30 cellular contexts compared by ENCODE assay signal in the genomic region with DNA sequence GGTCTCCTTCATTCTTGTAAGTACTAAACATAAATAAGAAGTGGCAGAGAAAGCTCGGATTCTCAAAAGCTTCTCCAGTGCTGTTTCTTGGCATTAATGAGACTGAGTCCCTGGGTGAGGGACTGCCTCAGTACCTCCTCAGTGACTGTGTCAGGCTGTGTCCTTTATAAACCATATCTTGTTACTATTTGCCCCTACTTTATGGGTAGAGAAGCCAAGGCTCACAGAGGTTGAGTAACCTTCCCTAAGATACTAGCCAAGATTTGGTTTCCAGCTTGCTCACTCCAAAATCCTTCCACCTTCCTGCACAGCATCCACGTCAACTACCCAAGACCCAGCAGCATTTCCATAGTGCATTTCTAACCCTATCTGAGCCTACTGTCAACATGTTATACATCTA. TPM values are rescaled to one million over a fixed set of nuclear protein-coding genes. Genes with fewer than 3 reads are reported as not detected.
A peak's percentile ranks its signal among the peaks of the same experiment; 100 is the strongest.
DNase-seq lines count a peak whose midpoint lies in the region; ATAC-seq and TF ChIP-seq lines count a peak whose summit lies in the region.
"Had no signal": no experiment of that assay in that cellular context is flagged by ENCODE, and none has a peak within 500 bp of the region (broad histone marks: within the 10 kb centered on the region; RNA-seq: fewer than 3 reads in every experiment).

No MANE protein-coding gene starts in this region.

- intact Hi-C loops in activated CD4-positive, alpha-beta T cell treated with anti-CD3 and anti-CD28 coated beads, Interleukin-2, amount 10 ng/mL, durations not matched to agents 24 days and 14 days (cut with micrococcal nuclease), result loop anchor here (10.0 kb wide), 1 partner anchor 479 kb away; a partner anchor contains a TSS
- intact Hi-C loops in heart right ventricle (cut with DNase I), result loop anchor here in 4 of 10 donors (10.0 kb wide), 3 partner anchors 209 to 599 kb away; a partner anchor contains a TSS
- intact Hi-C loops in thyroid gland (cut with DNase I), result no loop called here
- intact Hi-C loops in right lobe of liver (cut with DNase I), result no loop called here

- H3K4me1 ChIP-seq in heart right ventricle (peaks cover 0 to 14% (median 0%) of the 10 kb centered on the region in 9 donors), osteoblast (ENCODE audit: insufficient read depth, low read length) (peaks cover 25% of the 10 kb centered on the region), thyroid gland (peaks cover 13 to 19% of the 10 kb centered on the region in 2 donors), right lobe of liver (no peaks in the 10 kb centered on the region), upper lobe of left lung (no peaks in the 10 kb centered on the region)
- H3K4me1 ChIP-seq: adrenal gland, stomach, transverse colon had no signal

- WGBS in heart right ventricle, 2 donors, result 64 to 72% methylated on average over 2 of the region's 2 CpGs
- WGBS in thyroid gland, 2 donors, result 46 to 49% methylated on average over 2 of the region's 2 CpGs
- WGBS in right lobe of liver (ENCODE audit: insufficient coverage, low coverage, low lambda C conversion rate, missing lambda C conversion rate), result 75% methylated on average over 2 of the region's 2 CpGs
- WGBS in upper lobe of left lung, 2 donors, result 80 to 87% methylated on average over 2 of the region's 2 CpGs

- H3K4me2 ChIP-seq in osteoblast (ENCODE audit: insufficient read depth, low read length), result no peak overlapping the region

- no peak overlapping the region for H3K4me3 Mint-ChIP-seq in activated CD4-positive, alpha-beta T cell treated with anti-CD3 and anti-CD28 coated beads, Interleukin-2, amount 10 ng/mL, durations not matched to agents 24 days and 14 days
- no peak overlapping the region for H3K4me3 Mint-ChIP-seq in activated CD4-positive, alpha-beta T cell treated with anti-CD3 and anti-CD28 coated beads, Interleukin-2, amount 10 ng/mL, durations not matched to agents 7 days and 5 days
- no peak overlapping the region for H3K4me3 Mint-ChIP-seq in glutamatergic neuron (ENCODE audit: unreplicated experiment)
- H3K4me3 Mint-ChIP-seq: activated CD4-positive, alpha-beta memory T cell treated with anti-CD3 and anti-CD28 coated beads, Interleukin-2, amount 10 ng/mL, durations not matched to agents 7 days and 5 days; activated naive CD4-positive, alpha-beta T cell treated with anti-CD3 and anti-CD28 coated beads, Interleukin-2, amount 10 ng/mL, durations not matched to agents 7 days and 5 days; CD14-positive monocyte; natural killer cell treated with Interleukin-12 subunit alpha and Interleukin-12 subunit beta and Interleukin-15 and Interleukin-18, amount 100 ng/mL, for 72 hours; T-helper 17 cell had no signal

- H3K27me3 ChIP-seq in heart right ventricle, result no peaks in the 10 kb centered on the region
- no peaks in the 10 kb centered on the region for H3K27me3 ChIP-seq in osteoblast (ENCODE audit: insufficient read depth, low read length)
- H3K27me3 ChIP-seq in thyroid gland, result no peaks in the 10 kb centered on the region
- no peaks in the 10 kb centered on the region for H3K27me3 ChIP-seq in right lobe of liver
- H3K27me3 ChIP-seq in upper lobe of left lung, result no peaks in the 10 kb centered on the region
- H3K27me3 ChIP-seq: adrenal gland, ovary, stomach, transverse colon had no signal

- no peaks in the 10 kb centered on the region for H3K9me3 Mint-ChIP-seq in activated CD4-positive, alpha-beta T cell treated with anti-CD3 and anti-CD28 coated beads, Interleukin-2, amount 10 ng/mL, durations not matched to agents 24 days and 14 days
- no peaks in the 10 kb centered on the region for H3K9me3 Mint-ChIP-seq in activated CD4-positive, alpha-beta T cell treated with anti-CD3 and anti-CD28 coated beads, Interleukin-2, amount 10 ng/mL, durations not matched to agents 7 days and 5 days
- peaks cover 2% of the 10 kb centered on the region for H3K9me3 Mint-ChIP-seq in glutamatergic neuron (ENCODE audit: unreplicated experiment)
- H3K9me3 Mint-ChIP-seq: activated CD4-positive, alpha-beta memory T cell treated with anti-CD3 and anti-CD28 coated beads, Interleukin-2, amount 10 ng/mL, durations not matched to agents 7 days and 5 days; activated naive CD4-positive, alpha-beta T cell treated with anti-CD3 and anti-CD28 coated beads, Interleukin-2, amount 10 ng/mL, durations not matched to agents 7 days and 5 days had no signal

- peaks cover 13% of the 10 kb centered on the region for H3K27me3 Mint-ChIP-seq in activated CD4-positive, alpha-beta T cell treated with anti-CD3 and anti-CD28 coated beads, Interleukin-2, amount 10 ng/mL, durations not matched to agents 24 days and 14 days
- H3K27me3 Mint-ChIP-seq in activated CD4-positive, alpha-beta T cell treated with anti-CD3 and anti-CD28 coated beads, Interleukin-2, amount 10 ng/mL, durations not matched to agents 7 days and 5 days, result peaks cover 6% of the 10 kb centered on the region
- H3K27me3 Mint-ChIP-seq in glutamatergic neuron (ENCODE audit: unreplicated experiment), result no peaks in the 10 kb centered on the region

- DNase-seq in activated CD4-positive, alpha-beta T cell treated with anti-CD3 and anti-CD28 coated beads, Interleukin-2, amount 10 ng/mL, durations not matched to agents 24 days and 14 days, result peak; percentile 27
- no peak for DNase-seq in activated CD4-positive, alpha-beta T cell treated with anti-CD3 and anti-CD28 coated beads, Interleukin-2, amount 10 ng/mL, durations not matched to agents 7 days and 5 days
- DNase-seq in heart right ventricle (no peak), osteoblast (ENCODE audit: insufficient read length, low spot score, missing footprints) (no peak), thyroid gland (no peak), glutamatergic neuron (no peak), right lobe of liver (no peak), upper lobe of left lung (no peak)
- DNase-seq: 8988T; activated CD4-positive, alpha-beta memory T cell treated with anti-CD3 and anti-CD28 coated beads, Interleukin-2, amount 10 ng/mL, durations not matched to agents 7 days and 5 days; activated CD4-positive, CD25-positive, alpha-beta regulatory T cell treated with anti-CD3 and anti-CD28 coated beads, Interleukin-2, amount 50 U/mL, for 72 hours; activated CD8-positive, alpha-beta memory T cell treated with anti-CD3 and anti-CD28 coated beads, Interleukin-2, amount 50 U/mL, for 48 hours; activated naive CD4-positive, alpha-beta T cell treated with anti-CD3 and anti-CD28 coated beads, Interleukin-2, amount 10 ng/mL, durations not matched to agents 7 days and 5 days; adrenal gland; effector CD4-positive, alpha-beta T cell; KBM-7; NCI-H1092 treated with DMSO at 0.1 percent for 48 hours; NCI-H187; ovary; retina; RPMI8226; stimulated activated CD4-positive, alpha-beta T cell treated with anti-CD3 and anti-CD28 coated beads, Interleukin-4, amount 100 ng/mL, for 1 hour; stomach; T-helper 17 cell; transverse colon had no signal

- H3K4me1 Mint-ChIP-seq in activated CD4-positive, alpha-beta T cell treated with anti-CD3 and anti-CD28 coated beads, Interleukin-2, amount 10 ng/mL, durations not matched to agents 24 days and 14 days, result peaks cover 5% of the 10 kb centered on the region
- H3K4me1 Mint-ChIP-seq in activated CD4-positive, alpha-beta T cell treated with anti-CD3 and anti-CD28 coated beads, Interleukin-2, amount 10 ng/mL, durations not matched to agents 7 days and 5 days, result peaks cover 7% of the 10 kb centered on the region
- no peaks in the 10 kb centered on the region for H3K4me1 Mint-ChIP-seq in glutamatergic neuron (ENCODE audit: low read depth, unreplicated experiment)

- H4K20me1 ChIP-seq in osteoblast (ENCODE audit: insufficient read depth, low read length), result no peaks in the 10 kb centered on the region

- H3K27ac ChIP-seq in heart right ventricle, result peak overlapping the region in 7 of 10 donors; percentile 27 to 58 (median 44)
- peak overlapping the region; percentile 2 for H3K27ac ChIP-seq in osteoblast (ENCODE audit: low read depth, low read length)
- H3K27ac ChIP-seq in thyroid gland, result peak overlapping the region; percentile 51 to 55 (median 52)
- H3K27ac ChIP-seq in right lobe of liver, result no peak overlapping the region
- H3K27ac ChIP-seq in upper lobe of left lung, result no peak overlapping the region
- H3K27ac ChIP-seq: adrenal gland, ovary, SK-N-MC, stomach, transverse colon had no signal

- no peak for TF ChIP-seq POLR2A in thyroid gland (IDR thresholded peaks at IDR 0.05)
- no peak for TF ChIP-seq POLR2A in right lobe of liver (IDR thresholded peaks at IDR 0.05)
- no peak for TF ChIP-seq POLR2A in upper lobe of left lung (IDR thresholded peaks at IDR 0.05)

- H3K27ac Mint-ChIP-seq in activated CD4-positive, alpha-beta T cell treated with anti-CD3 and anti-CD28 coated beads, Interleukin-2, amount 10 ng/mL, durations not matched to agents 24 days and 14 days, result no peak overlapping the region
- H3K27ac Mint-ChIP-seq in activated CD4-positive, alpha-beta T cell treated with anti-CD3 and anti-CD28 coated beads, Interleukin-2, amount 10 ng/mL, durations not matched to agents 7 days and 5 days, result no peak overlapping the region
- no peak overlapping the region for H3K27ac Mint-ChIP-seq in glutamatergic neuron (ENCODE audit: unreplicated experiment)
- H3K27ac Mint-ChIP-seq: activated CD4-positive, alpha-beta memory T cell treated with anti-CD3 and anti-CD28 coated beads, Interleukin-2, amount 10 ng/mL, durations not matched to agents 7 days and 5 days; activated naive CD4-positive, alpha-beta T cell treated with anti-CD3 and anti-CD28 coated beads, Interleukin-2, amount 10 ng/mL, durations not matched to agents 7 days and 5 days; CD14-positive monocyte; natural killer cell treated with Interleukin-12 subunit alpha and Interleukin-12 subunit beta and Interleukin-15 and Interleukin-18, amount 100 ng/mL, for 72 hours; T-helper 17 cell had no signal

- H3K36me3 Mint-ChIP-seq in activated CD4-positive, alpha-beta T cell treated with anti-CD3 and anti-CD28 coated beads, Interleukin-2, amount 10 ng/mL, durations not matched to agents 24 days and 14 days (ENCODE audit: low read depth), result peaks cover 2% of the 10 kb centered on the region
- no peaks in the 10 kb centered on the region for H3K36me3 Mint-ChIP-seq in activated CD4-positive, alpha-beta T cell treated with anti-CD3 and anti-CD28 coated beads, Interleukin-2, amount 10 ng/mL, durations not matched to agents 7 days and 5 days (ENCODE audit: low read depth)
- no peaks in the 10 kb centered on the region for H3K36me3 Mint-ChIP-seq in glutamatergic neuron (ENCODE audit: unreplicated experiment)
- H3K36me3 Mint-ChIP-seq: activated naive CD4-positive, alpha-beta T cell treated with anti-CD3 and anti-CD28 coated beads, Interleukin-2, amount 10 ng/mL, durations not matched to agents 7 days and 5 days; CD14-positive monocyte; natural killer cell treated with Interleukin-12 subunit alpha and Interleukin-12 subunit beta and Interleukin-15 and Interleukin-18, amount 100 ng/mL, for 72 hours had no signal

- no peak for TF ChIP-seq CTCF in heart right ventricle (IDR thresholded peaks at IDR 0.05)
- no peak for TF ChIP-seq CTCF in osteoblast (IDR thresholded peaks at IDR 0.05; ENCODE audit: extremely low read depth, low read depth, low read length)
- no peak for TF ChIP-seq CTCF in thyroid gland (IDR thresholded peaks at IDR 0.05)
- no peak for TF ChIP-seq CTCF in glutamatergic neuron (IDR thresholded peaks at IDR 0.05; ENCODE audit: partially characterized antibody, unreplicated experiment)
- TF ChIP-seq CTCF in right lobe of liver (IDR thresholded peaks at IDR 0.05), result no peak
- no peak for TF ChIP-seq CTCF in upper lobe of left lung (IDR thresholded peaks at IDR 0.05)

- POLR2A ChIA-PET in activated CD4-positive, alpha-beta T cell treated with anti-CD3 and anti-CD28 coated beads, Interleukin-2, amount 10 ng/mL, durations not matched to agents 7 days and 5 days (lab: Charles Lee), result no interaction called here

- H3K4me3 ChIP-seq in heart right ventricle (no peak overlapping the region), osteoblast (ENCODE audit: insufficient read depth, low read length) (no peak overlapping the region), thyroid gland (replicated peaks in 1 of 3) (no peak overlapping the region), right lobe of liver (no peak overlapping the region), upper lobe of left lung (no peak overlapping the region)
- H3K4me3 ChIP-seq: adrenal gland, ovary, SK-N-MC, stomach, transverse colon had no signal

- H3K79me2 ChIP-seq in osteoblast (ENCODE audit: insufficient read depth, low read length), result no peaks in the 10 kb centered on the region

- H3K36me3 ChIP-seq in heart right ventricle (no peaks in the 10 kb centered on the region), osteoblast (ENCODE audit: insufficient read depth, low read length) (no peaks in the 10 kb centered on the region), thyroid gland (no peaks in the 10 kb centered on the region), right lobe of liver (no peaks in the 10 kb centered on the region), upper lobe of left lung (no peaks in the 10 kb centered on the region)
- H3K36me3 ChIP-seq: adrenal gland, ovary, stomach, transverse colon had no signal

- ATAC-seq in heart right ventricle (peak in 5 of 8 donors; percentile 15 to 34 (median 21)), right lobe of liver (no peak), upper lobe of left lung (ENCODE audit: low FRiP score in 2 of 2) (no peak)
- ATAC-seq: natural killer cell treated with Interleukin-12 subunit alpha and Interleukin-12 subunit beta and Interleukin-15 and Interleukin-18, amount 100 ng/mL, for 72 hours; T-helper 17 cell had no signal

- H2AFZ ChIP-seq in osteoblast (ENCODE audit: low read length), result no peak overlapping the region

- CTCF ChIA-PET in activated CD4-positive, alpha-beta T cell treated with anti-CD3 and anti-CD28 coated beads, Interleukin-2, amount 10 ng/mL, durations not matched to agents 7 days and 5 days (lab: Charles Lee), result interaction anchor here (1.6 kb wide), 1 partner anchor 49 kb away, joined by 4 read pairs; no protein-coding TSS in a partner anchor

- H3K9me3 ChIP-seq in heart right ventricle, result no peaks in the 10 kb centered on the region
- no peaks in the 10 kb centered on the region for H3K9me3 ChIP-seq in osteoblast (ENCODE audit: low read depth, low read length)
- H3K9me3 ChIP-seq in thyroid gland, result no peaks in the 10 kb centered on the region
- H3K9me3 ChIP-seq in right lobe of liver, result no peaks in the 10 kb centered on the region
- no peaks in the 10 kb centered on the region for H3K9me3 ChIP-seq in upper lobe of left lung
- H3K9me3 ChIP-seq: adrenal gland, ovary, stomach, transverse colon had no signal

- no peak for TF ChIP-seq EP300 in upper lobe of left lung (IDR thresholded peaks at IDR 0.05)

RNA-seq across cellular contexts. Expression of a gene that starts 55.6 kb away (rescaled TPM):
- 19.2 and 20.5 TPM in 2 replicates for total RNA-seq in activated CD4-positive, alpha-beta T cell treated with anti-CD3 and anti-CD28 coated beads, Interleukin-2, amount 10 ng/mL, durations not matched to agents 24 days and 14 days
- total RNA-seq in activated CD4-positive, alpha-beta T cell treated with anti-CD3 and anti-CD28 coated beads, Interleukin-2, amount 10 ng/mL, durations not matched to agents 7 days and 5 days, result 10 to 100 TPM; 11.5 to 12.9 TPM
- total RNA-seq in heart right ventricle, result 1 to 10 TPM; 4.3 to 7.8 (median 5.7) TPM
- 10 to 100 TPM in 1 of 2 donors, 1 to 10 TPM in 1; 5.1 to 10.4 TPM for polyA plus RNA-seq in heart right ventricle
- total RNA-seq in osteoblast, result 8.0 and 12.1 TPM in 2 replicates
- total RNA-seq in thyroid gland, result 10 to 100 TPM in 3 of 4 donors, 1 to 10 TPM in 1; 9.3 to 26.7 (median 19.2) TPM
- total RNA-seq in glutamatergic neuron (ENCODE audit: unreplicated experiment), result 6.0 TPM
- 1 to 10 TPM; 1.6 to 4.3 (median 3.4) TPM for total RNA-seq in right lobe of liver
- total RNA-seq in upper lobe of left lung, result 10 to 100 TPM in 4 of 6 donors, 1 to 10 TPM in 2; 6.7 to 43.0 (median 10.9) TPM

RNA-seq across cellular contexts. Expression of a gene that starts 57.8 kb away (rescaled TPM):
- 0.14 TPM in 1 of 2 replicates, not detected in the other for total RNA-seq in activated CD4-positive, alpha-beta T cell treated with anti-CD3 and anti-CD28 coated beads, Interleukin-2, amount 10 ng/mL, durations not matched to agents 24 days and 14 days
- total RNA-seq in activated CD4-positive, alpha-beta T cell treated with anti-CD3 and anti-CD28 coated beads, Interleukin-2, amount 10 ng/mL, durations not matched to agents 7 days and 5 days, result under 1 TPM in 1 of 2 experiments, not detected in 1; 0.32 TPM
- total RNA-seq in heart right ventricle, result 1 to 10 TPM in 9 of 10 donors, under 1 TPM in 1; 0.97 to 4.8 (median 2.5) TPM
- 1 to 10 TPM in 1 of 2 donors, under 1 TPM in 1; 0.58 to 6.2 TPM for polyA plus RNA-seq in heart right ventricle
- total RNA-seq in osteoblast, result 0.29 and 0.72 TPM in 2 replicates
- 1 to 10 TPM; 1.9 to 6.5 (median 4.0) TPM for total RNA-seq in thyroid gland
- 12.5 TPM for total RNA-seq in glutamatergic neuron (ENCODE audit: unreplicated experiment)
- 1 to 10 TPM in 3 of 6 experiments, under 1 TPM in 2, not detected in 1; 0.25 to 1.7 (median 1.4) TPM for total RNA-seq in right lobe of liver
- 10 to 100 TPM in 1 of 6 donors, 1 to 10 TPM in 5; 1.7 to 10.5 (median 4.7) TPM for total RNA-seq in upper lobe of left lung
- total RNA-seq: mononuclear cell; natural killer cell treated with Interleukin-12 subunit alpha and Interleukin-12 subunit beta and Interleukin-15 and Interleukin-18, amount 100 ng/mL, for 72 hours; NCI-H460 had no signal
- polyA plus RNA-seq: CD14-positive monocyte had no signal

Comparison
In these comparisons a context has a peak if more than half of its experiments do, and no peak if none do; other contexts are left out.
1. ATAC-seq: peak in heart right ventricle (5 of 8); none in right lobe of liver (0 of 4) and upper lobe of left lung (0 of 2).
2. H3K27ac ChIP-seq: peak in heart right ventricle (7 of 10), osteoblast (single experiment) and thyroid gland (3 of 3); none in right lobe of liver (0 of 3) and upper lobe of left lung (0 of 4).